In genomic region chr12:121391619-121392324, GRCh38 we compare ENCODE assay signal across 8 cellular contexts. TPM values are rescaled to one million over a fixed set of nuclear protein-coding genes. Genes with fewer than 3 reads are reported as not detected.
DNase-seq lines count a peak whose midpoint lies in the region; ATAC-seq, FAIRE-seq and TF ChIP-seq lines count a peak whose summit lies in the region.

No MANE protein-coding gene starts in this region.

- peak overlapping the region; percentile 94 for H2AFZ ChIP-seq in GM12878 (ENCODE audit: control insufficient read depth, low read depth, low read length)

- DNase-seq in EL: peak; percentile 50
- peak; percentile 83 for DNase-seq in NCI-H2171 (lab: John Stamatoyannopoulos, UW)
- DNase-seq in GM12878 (ENCODE audit: low read depth, low spot score): peak; percentile 53
- no peak for DNase-seq in sciatic nerve (ENCODE audit: low spot score)
- DNase-seq in H54 (ENCODE audit: insufficient read length, low spot score): no peak
- DNase-seq in NCI-H187 treated with DMSO at 0.1 percent for 48 hours (lab: John Stamatoyannopoulos, UW): no peak
- no peak for DNase-seq in omental fat pad (ENCODE audit: low spot score)

- in situ Hi-C loops in GM12878 (cut with MboI): no loop called here

- peak overlapping the region; percentile 72 for H3K27ac ChIP-seq in GM12878 (ENCODE audit: control insufficient read depth, insufficient read depth)

- peak overlapping the region; percentile 58 for H3K9ac ChIP-seq in GM12878 (ENCODE audit: control insufficient read depth, insufficient read depth, low read length)

- no peak for TF ChIP-seq EP300 in GM12878 (IDR thresholded peaks at IDR 0.05; ENCODE audit: borderline replicate concordance in 1 of 2, control insufficient read depth in 1 of 2, low read depth in 2 of 2, low read length in 2 of 2)

- peak; percentile 88 for FAIRE-seq in GM12878 (lab: Jason Lieb, UNC)
- FAIRE-seq in H54 (lab: Jason Lieb, UNC): no peak

- peak overlapping the region; percentile 32; the same call in 1 of the 2 replicates for H3K4me3 ChIP-seq in GM12878

- H3K4me2 ChIP-seq in GM12878 (ENCODE audit: control insufficient read depth, insufficient read depth): peak overlapping the region; percentile 95

- H3K4me1 ChIP-seq in GM12878 (ENCODE audit: control insufficient read depth, insufficient read depth, low read length): peaks cover 7% of the 10 kb centered on the region

- ATAC-seq in GM12878 (peak; percentile 91), sciatic nerve (peak; percentile 44), GM18502 (IDR thresholded peaks at IDR 0.05; ENCODE audit: poor library complexity, unreplicated experiment) (no peak), omental fat pad (ENCODE audit: low FRiP score) (no peak)

- no TSS peak for BruUV-seq in GM12878 (replicated peaks; lab: Mats Ljungman, UMichigan)

- H3K36me3 ChIP-seq in GM12878 (ENCODE audit: control insufficient read depth in 2 of 2, insufficient read depth in 2 of 2, low read length in 1 of 2): no peaks in the 10 kb centered on the region

- H3K27me3 ChIP-seq in GM12878 (replicated peaks in 1 of 2; ENCODE audit: control insufficient read depth in 2 of 2, insufficient read depth in 2 of 2, low read length in 1 of 2): no peaks in the 10 kb centered on the region

- no peak for TF ChIP-seq RAD21 in GM12878 (IDR thresholded peaks at IDR 0.05; ENCODE audit: insufficient read depth, low read depth, low read length)

- 24% methylated on average over 10 of the region's 10 CpGs for WGBS in GM12878 (ENCODE audit: insufficient coverage, insufficient replicate concordance, low lambda C conversion rate, missing lambda C conversion rate)

- SMC1A ChIA-PET in GM12878 (lab: Charles Lee; ENCODE audit: uncharacterized antibody, unreplicated experiment): interaction anchor here (0.7 to 2.4 kb wide), 8 partner anchors 10 to 332 kb away, joined by 3 to 17 read pairs (median 4); no protein-coding TSS in a partner anchor

- TF ChIP-seq POLR2A in GM12878 (IDR thresholded peaks at IDR 0.05; ENCODE audit: low read depth, low read length) (no peak), H54 (IDR thresholded peaks at IDR 0.05; ENCODE audit: low read depth, low read length) (no peak)

- POLR2A ChIA-PET in GM12878 (lab: Charles Lee): interaction anchor here (0.6 to 1.7 kb wide), 3 partner anchors 9 to 225 kb away, joined by 3 to 19 read pairs (median 3); partner anchors contain the start of genes ANAPC5 and RNF34

- intact Hi-C loops in GM12878 (cut with micrococcal nuclease; ENCODE audit: unreplicated experiment) (no loop called here), sciatic nerve (cut with DNase I) (no loop called here)

- no peaks in the 10 kb centered on the region for H3K79me2 ChIP-seq in GM12878 (ENCODE audit: control insufficient read depth, insufficient read depth, low read length)

- no peaks in the 10 kb centered on the region for H4K20me1 ChIP-seq in GM12878 (ENCODE audit: control insufficient read depth, insufficient read depth)

- CTCF ChIA-PET in GM12878 (lab: Yijun Ruan, JAX): interaction anchor here (1.0 to 1.7 kb wide), 8 partner anchors 9 to 419 kb away, joined by 3 to 6 read pairs (median 4); partner anchors contain the start of gene RNF34

- RAD21 ChIA-PET in GM12878 (lab: Charles Lee; ENCODE audit: unreplicated experiment): interaction anchor here (1.0 to 1.8 kb wide), 4 partner anchors 10 to 41 kb away, joined by 3 to 7 read pairs (median 4); partner anchors contain the start of gene ANAPC5

- TF ChIP-seq CTCF in GM12878 (IDR thresholded peaks at IDR 0.05 in 2 of 3, conservative IDR thresholded peaks at IDR 0.05 in 1 of 3; ENCODE audit: control insufficient read depth in 2 of 3, extremely low read depth in 1 of 3, insufficient read depth in 1 of 3, low read depth in 3 of 3, low read length in 3 of 3) (no peak), omental fat pad (IDR thresholded peaks at IDR 0.05) (no peak)

- no peaks in the 10 kb centered on the region; the same call in 2 of the 3 replicates for H3K9me3 ChIP-seq in GM12878 (replicated peaks; ENCODE audit: control insufficient read depth, insufficient read depth, low read length)

TF ChIP-seq in GM12878, 131 proteins besides CTCF, POLR2A, EP300 and RAD21 (continues in another document):
- TF ChIP-seq POU2F2 (IDR thresholded peaks at IDR 0.05; ENCODE audit: borderline replicate concordance, low read depth, low read length) (no peak), CREB1 (IDR thresholded peaks at IDR 0.05; ENCODE audit: low read depth) (peak; percentile 81), EGR1 (IDR thresholded peaks at IDR 0.05; ENCODE audit: borderline replicate concordance in 1 of 2, low read depth in 2 of 2, low read length in 2 of 2) (no peak), SRF (IDR thresholded peaks at IDR 0.05; ENCODE audit: low read depth in 2 of 2, low read length in 2 of 2) (no peak), KDM1A (IDR thresholded peaks at IDR 0.05; ENCODE audit: borderline replicate concordance) (no peak), PKNOX1 (IDR thresholded peaks at IDR 0.05) (peak; percentile 29; the same call in 1 of the 2 replicates)
- TF ChIP-seq, protein P1, sequence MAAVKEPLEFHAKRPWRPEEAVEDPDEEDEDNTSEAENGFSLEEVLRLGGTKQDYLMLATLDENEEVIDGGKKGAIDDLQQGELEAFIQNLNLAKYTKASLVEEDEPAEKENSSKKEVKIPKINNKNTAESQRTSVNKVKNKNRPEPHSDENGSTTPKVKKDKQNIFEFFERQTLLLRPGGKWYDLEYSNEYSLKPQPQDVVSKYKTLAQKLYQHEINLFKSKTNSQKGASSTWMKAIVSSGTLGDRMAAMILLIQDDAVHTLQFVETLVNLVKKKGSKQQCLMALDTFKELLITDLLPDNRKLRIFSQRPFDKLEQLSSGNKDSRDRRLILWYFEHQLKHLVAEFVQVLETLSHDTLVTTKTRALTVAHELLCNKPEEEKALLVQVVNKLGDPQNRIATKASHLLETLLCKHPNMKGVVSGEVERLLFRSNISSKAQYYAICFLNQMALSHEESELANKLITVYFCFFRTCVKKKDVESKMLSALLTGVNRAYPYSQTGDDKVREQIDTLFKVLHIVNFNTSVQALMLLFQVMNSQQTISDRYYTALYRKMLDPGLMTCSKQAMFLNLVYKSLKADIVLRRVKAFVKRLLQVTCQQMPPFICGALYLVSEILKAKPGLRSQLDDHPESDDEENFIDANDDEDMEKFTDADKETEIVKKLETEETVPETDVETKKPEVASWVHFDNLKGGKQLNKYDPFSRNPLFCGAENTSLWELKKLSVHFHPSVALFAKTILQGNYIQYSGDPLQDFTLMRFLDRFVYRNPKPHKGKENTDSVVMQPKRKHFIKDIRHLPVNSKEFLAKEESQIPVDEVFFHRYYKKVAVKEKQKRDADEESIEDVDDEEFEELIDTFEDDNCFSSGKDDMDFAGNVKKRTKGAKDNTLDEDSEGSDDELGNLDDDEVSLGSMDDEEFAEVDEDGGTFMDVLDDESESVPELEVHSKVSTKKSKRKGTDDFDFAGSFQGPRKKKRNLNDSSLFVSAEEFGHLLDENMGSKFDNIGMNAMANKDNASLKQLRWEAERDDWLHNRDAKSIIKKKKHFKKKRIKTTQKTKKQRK (IDR thresholded peaks at IDR 0.05; ENCODE audit: low read depth, low read length): no peak

RNA-seq across cellular contexts. Expression of gene RNF34, which starts 8.1 kb away (rescaled TPM):
- total RNA-seq in GM12878 (2013; cell fraction: nucleolus; rRNA removed): 95.7 and 96.2 TPM in 2 replicates
- 199 and 205 TPM in 2 replicates for total RNA-seq in GM12878 (2014; rRNA removed)
- total RNA-seq in GM12878 (2014; rRNA removed; fragmentation: Illumina TruSeq; extraction: Trizol): 93.8 and 101 TPM in 2 replicates
- total RNA-seq in GM12878 (2021): 80.6 and 88.1 TPM in 2 replicates
- 63.1 TPM for polyA plus RNA-seq in GM12878 (2011; ENCODE audit: low read depth)
- 36.3 and 63.6 TPM in 2 replicates for polyA plus RNA-seq in GM12878 (2011; rRNA removed)
- 53.2 and 53.3 TPM in 2 replicates for polyA plus RNA-seq in GM12878 (2011; cell fraction: cytosol; rRNA removed)
- 120 and 125 TPM in 2 replicates for polyA plus RNA-seq in GM12878 (2011; cell fraction: nucleus; rRNA removed)
- polyA plus RNA-seq in GM12878 (2012): 50.3 and 77.0 TPM in 2 replicates
- 86.2 and 108 TPM in 2 replicates for polyA plus RNA-seq in GM12878 (2014; fragmentation: Illumina TruSeq; extraction: Trizol)
- 100 to 1,000 TPM; 111 to 121 TPM for polyA plus RNA-seq in GM12878 (2014; fragmentation: Nextera tagmentation; extraction: Ambion mirVana)
- 119 and 162 TPM in 2 replicates for polyA plus RNA-seq in GM12878 (2014; rRNA removed)
- 100 to 1,000 TPM; 168 to 177 TPM for polyA plus RNA-seq in GM12878 (2016; fragmentation: Nextera tagmentation; extraction: Ambion mirVana)
- 98.9 and 145 TPM in 2 replicates for polyA minus RNA-seq in GM12878 (2011; rRNA and poly(A)+ RNA removed)
- polyA minus RNA-seq in GM12878 (2011; cell fraction: cytosol; rRNA and poly(A)+ RNA removed): 25.1 and 33.7 TPM in 2 replicates
- 36.1 and 82.3 TPM in 2 replicates for polyA minus RNA-seq in GM12878 (2011; cell fraction: nucleus; rRNA and poly(A)+ RNA removed)
- total RNA-seq in sciatic nerve: 39.5 TPM
- 10 to 100 TPM; 29.5 to 56.6 (median 35.5) TPM for total RNA-seq in omental fat pad

RNA-seq across cellular contexts. Expression of gene ANAPC5, which starts 39.6 kb away (rescaled TPM):
- 563 and 606 TPM in 2 replicates for total RNA-seq in GM12878 (2013; cell fraction: nucleolus; rRNA removed)
- total RNA-seq in GM12878 (2014; rRNA removed): 166 and 180 TPM in 2 replicates
- 139 and 144 TPM in 2 replicates for total RNA-seq in GM12878 (2014; rRNA removed; fragmentation: Illumina TruSeq; extraction: Trizol)
- total RNA-seq in GM12878 (2021): 114 and 132 TPM in 2 replicates
- 94.2 TPM for polyA plus RNA-seq in GM12878 (2011; ENCODE audit: low read depth)
- 205 and 226 TPM in 2 replicates for polyA plus RNA-seq in GM12878 (2011; rRNA removed)
- polyA plus RNA-seq in GM12878 (2011; cell fraction: cytosol; rRNA removed): 179 and 212 TPM in 2 replicates
- 418 and 443 TPM in 2 replicates for polyA plus RNA-seq in GM12878 (2011; cell fraction: nucleus; rRNA removed)
- 77.8 and 90.8 TPM in 2 replicates for polyA plus RNA-seq in GM12878 (2012)
- 167 and 199 TPM in 2 replicates for polyA plus RNA-seq in GM12878 (2014; fragmentation: Illumina TruSeq; extraction: Trizol)
- polyA plus RNA-seq in GM12878 (2014; fragmentation: Nextera tagmentation; extraction: Ambion mirVana): 100 to 1,000 TPM; 102 to 142 TPM
- polyA plus RNA-seq in GM12878 (2014; rRNA removed): 165 TPM in 2 replicates
- polyA plus RNA-seq in GM12878 (2016; fragmentation: Nextera tagmentation; extraction: Ambion mirVana): 100 to 1,000 TPM; 219 to 227 TPM
- polyA minus RNA-seq in GM12878 (2011; rRNA and poly(A)+ RNA removed): 190 and 219 TPM in 2 replicates
- 56.1 and 67.0 TPM in 2 replicates for polyA minus RNA-seq in GM12878 (2011; cell fraction: cytosol; rRNA and poly(A)+ RNA removed)
- polyA minus RNA-seq in GM12878 (2011; cell fraction: nucleus; rRNA and poly(A)+ RNA removed): 119 and 191 TPM in 2 replicates
- 113 TPM for total RNA-seq in sciatic nerve
- 100 to 1,000 TPM in 2 of 4 donors, 10 to 100 TPM in 2; 88.2 to 154 (median 101) TPM for total RNA-seq in omental fat pad

Comparison
In these comparisons a context has a peak if more than half of its experiments do, and no peak if none do; other contexts are left out.
1. DNase-seq: peak in EL (single experiment), NCI-H2171 (single experiment) and GM12878 (single experiment); none in sciatic nerve (single experiment), H54 (single experiment), NCI-H187 treated with DMSO at 0.1 percent for 48 hours (single experiment) and omental fat pad (single experiment).
2. ATAC-seq: peak in GM12878 (single experiment) and sciatic nerve (single experiment); none in GM18502 (single experiment) and omental fat pad (single experiment).